In genomic region chr21:43712268-43712942, GRCh38 we compare ENCODE assay signal across 11 cellular contexts. TPM values are rescaled to one million over a fixed set of nuclear protein-coding genes. Genes with fewer than 3 reads are reported as not detected.
DNase-seq lines count a peak whose midpoint lies in the region; ATAC-seq and TF ChIP-seq lines count a peak whose summit lies in the region.
"Had no signal": no experiment of that assay in that cellular context is flagged by ENCODE, and none has a peak within 500 bp of the region (broad histone marks: within the 10 kb centered on the region; RNA-seq: fewer than 3 reads in every experiment).

No MANE protein-coding gene starts in this region.

- H3K4me2 ChIP-seq in mesendoderm (ENCODE audit: low read length) = no peak overlapping the region

- H4K8ac ChIP-seq in mesendoderm (ENCODE audit: low read depth, low read length) = no peak overlapping the region

- H3K4ac ChIP-seq in mesendoderm (ENCODE audit: low read depth, low read length) = no peak overlapping the region

- no peak overlapping the region for H2BK5ac ChIP-seq in mesendoderm (ENCODE audit: low read length)

- no peaks in the 10 kb centered on the region for H3K79me2 ChIP-seq in mesendoderm (ENCODE audit: control insufficient read depth, insufficient read depth, low read length)

- ATAC-seq in HG03460 (IDR thresholded peaks at IDR 0.05; ENCODE audit: unreplicated experiment) = no peak
- ATAC-seq: stimulated activated naive B cell treated with anti-CD40 and anti-IgM and Interleukin-4, amounts not matched to agents 10 μg/mL and 1 μg/mL and 100 μg/mL, for 72 hours had no signal

- H3K4me3 ChIP-seq in ascending aorta (no peak overlapping the region), mesendoderm (ENCODE audit: low read length) (no peak overlapping the region)

- intact Hi-C loops in ascending aorta (cut with DNase I) = no loop called here
- intact Hi-C loops in activated CD4-positive, alpha-beta T cell treated with anti-CD3 and anti-CD28 coated beads, Interleukin-2, amount 10 ng/mL, durations not matched to agents 24 days and 14 days (cut with micrococcal nuclease) = no loop called here

- WGBS in mesendoderm (ENCODE audit: extremely low coverage, insufficient coverage, low lambda C conversion rate) = no CpG with 5 or more reads among the region's 13 CpGs

- peaks cover 41% of the 10 kb centered on the region for H3K27me3 Mint-ChIP-seq in activated CD4-positive, alpha-beta T cell treated with anti-CD3 and anti-CD28 coated beads, Interleukin-2, amount 10 ng/mL, durations not matched to agents 24 days and 14 days

- DNase-seq in A172 (ENCODE audit: low spot score) = peak; percentile 98
- peak; percentile 80 for DNase-seq in HS-27A (ENCODE audit: low read depth)
- no peak for DNase-seq in ascending aorta (ENCODE audit: low spot score in 2 of 2)
- DNase-seq in mesendoderm = peak; percentile 79
- no peak for DNase-seq in GOT3 (lab: John Stamatoyannopoulos, UW)
- DNase-seq in SW 1271 (lab: John Stamatoyannopoulos, UW) = no peak
- no peak for DNase-seq in activated CD4-positive, alpha-beta T cell treated with anti-CD3 and anti-CD28 coated beads, Interleukin-2, amount 10 ng/mL, durations not matched to agents 24 days and 14 days
- DNase-seq: activated naive CD4-positive, alpha-beta T cell treated with anti-CD3 and anti-CD28 coated beads, Interleukin-2, amount 50 U/mL, for 16 hours; DND-41; stimulated activated naive B cell treated with anti-CD40 and anti-IgM and Interleukin-4, amounts not matched to agents 10 μg/mL and 1 μg/mL and 100 μg/mL, for 72 hours had no signal

- H2AK5ac ChIP-seq in mesendoderm (ENCODE audit: low read length) = no peak overlapping the region

- H3K18ac ChIP-seq in mesendoderm (ENCODE audit: low read length) = no peak overlapping the region

- TF ChIP-seq CTCF in ascending aorta (IDR thresholded peaks at IDR 0.05) = no peak

- H3K4me1 ChIP-seq in ascending aorta (peaks cover 3 to 5% of the 10 kb centered on the region in 2 donors), mesendoderm (ENCODE audit: control insufficient read depth, low read depth, low read length) (peaks cover 2% of the 10 kb centered on the region)

- peak overlapping the region; percentile 43 to 63 for H3K27ac ChIP-seq in ascending aorta
- H3K27ac ChIP-seq in mesendoderm (ENCODE audit: low read depth, low read length) = no peak overlapping the region

- H4K5ac ChIP-seq in mesendoderm (ENCODE audit: low read length) = no peak overlapping the region

- H3K4me3 Mint-ChIP-seq in activated CD4-positive, alpha-beta T cell treated with anti-CD3 and anti-CD28 coated beads, Interleukin-2, amount 10 ng/mL, durations not matched to agents 24 days and 14 days = no peak overlapping the region
- H3K4me3 Mint-ChIP-seq: stimulated activated naive B cell treated with anti-CD40 and anti-IgM and Interleukin-4, amounts not matched to agents 10 μg/mL and 1 μg/mL and 100 μg/mL, for 72 hours had no signal

- H3K27ac Mint-ChIP-seq in activated CD4-positive, alpha-beta T cell treated with anti-CD3 and anti-CD28 coated beads, Interleukin-2, amount 10 ng/mL, durations not matched to agents 24 days and 14 days = no peak overlapping the region
- H3K27ac Mint-ChIP-seq: stimulated activated naive B cell treated with anti-CD40 and anti-IgM and Interleukin-4, amounts not matched to agents 10 μg/mL and 1 μg/mL and 100 μg/mL, for 72 hours had no signal

- H3K9me3 ChIP-seq in ascending aorta = no peaks in the 10 kb centered on the region

- H3K79me1 ChIP-seq in mesendoderm (ENCODE audit: low read length) = no peaks in the 10 kb centered on the region

- peaks cover 6% of the 10 kb centered on the region for H3K4me1 Mint-ChIP-seq in activated CD4-positive, alpha-beta T cell treated with anti-CD3 and anti-CD28 coated beads, Interleukin-2, amount 10 ng/mL, durations not matched to agents 24 days and 14 days

- H3K36me3 ChIP-seq in ascending aorta (no peaks in the 10 kb centered on the region), mesendoderm (ENCODE audit: control insufficient read depth, insufficient read depth, low read length) (no peaks in the 10 kb centered on the region)

- H3K36me3 Mint-ChIP-seq in activated CD4-positive, alpha-beta T cell treated with anti-CD3 and anti-CD28 coated beads, Interleukin-2, amount 10 ng/mL, durations not matched to agents 24 days and 14 days (ENCODE audit: low read depth) = no peaks in the 10 kb centered on the region
- H3K36me3 Mint-ChIP-seq: stimulated activated naive B cell treated with anti-CD40 and anti-IgM and Interleukin-4, amounts not matched to agents 10 μg/mL and 1 μg/mL and 100 μg/mL, for 72 hours had no signal

- H3K27me3 ChIP-seq in ascending aorta (no peaks in the 10 kb centered on the region), mesendoderm (ENCODE audit: insufficient read depth, low read length, poor library complexity) (no peaks in the 10 kb centered on the region)

- no peak overlapping the region for H3K9ac ChIP-seq in mesendoderm (ENCODE audit: low read length)

- peak overlapping the region; percentile 34 for H3K56ac ChIP-seq in mesendoderm (ENCODE audit: low read length)

- H3K23ac ChIP-seq in mesendoderm (ENCODE audit: low read length) = peak overlapping the region; percentile 80

- no peak overlapping the region for H2BK120ac ChIP-seq in mesendoderm (ENCODE audit: low read depth, low read length)

- H2BK15ac ChIP-seq in mesendoderm (replicated peaks; ENCODE audit: low read depth) = no peak overlapping the region

- no peaks in the 10 kb centered on the region for H3K9me3 Mint-ChIP-seq in activated CD4-positive, alpha-beta T cell treated with anti-CD3 and anti-CD28 coated beads, Interleukin-2, amount 10 ng/mL, durations not matched to agents 24 days and 14 days

RNA-seq across cellular contexts. Expression of gene PDXK, which starts 6.5 kb away (rescaled TPM):
- total RNA-seq in A172 (2014; rRNA removed; shearing (Covaris generic)) = 313 and 330 TPM in 2 replicates
- 102 TPM for total RNA-seq in ascending aorta
- polyA plus RNA-seq in mesendoderm (2013, experiment 1 of 2) = 29.9 TPM
- polyA plus RNA-seq in mesendoderm (2013, experiment 2 of 2) = 29.8 TPM
- total RNA-seq in activated CD4-positive, alpha-beta T cell treated with anti-CD3 and anti-CD28 coated beads, Interleukin-2, amount 10 ng/mL, durations not matched to agents 24 days and 14 days = 138 and 152 TPM in 2 replicates

RNA-seq across cellular contexts. Expression of gene RRP1B, which starts 53.0 kb away (rescaled TPM):
- total RNA-seq in A172 (2014; rRNA removed; shearing (Covaris generic)) = 61.0 and 70.9 TPM in 2 replicates
- total RNA-seq in ascending aorta = 10.6 TPM
- 67.8 TPM for polyA plus RNA-seq in mesendoderm (2013, experiment 1 of 2)
- polyA plus RNA-seq in mesendoderm (2013, experiment 2 of 2) = 67.4 TPM
- total RNA-seq in activated CD4-positive, alpha-beta T cell treated with anti-CD3 and anti-CD28 coated beads, Interleukin-2, amount 10 ng/mL, durations not matched to agents 24 days and 14 days = 82.8 and 83.6 TPM in 2 replicates

RNA-seq across cellular contexts. Expression of gene HSF2BP, which starts 53.1 kb away (rescaled TPM):
- total RNA-seq in A172 (2014; rRNA removed; shearing (Covaris generic)) = 8.8 and 9.1 TPM in 2 replicates
- total RNA-seq in ascending aorta = 0.75 TPM
- 1.2 TPM for polyA plus RNA-seq in mesendoderm (2013, experiment 1 of 2)
- polyA plus RNA-seq in mesendoderm (2013, experiment 2 of 2) = 1.1 TPM
- total RNA-seq in activated CD4-positive, alpha-beta T cell treated with anti-CD3 and anti-CD28 coated beads, Interleukin-2, amount 10 ng/mL, durations not matched to agents 24 days and 14 days = 1.3 TPM in 2 replicates

Comparison
In these comparisons a context has a peak if more than half of its experiments do, and no peak if none do; other contexts are left out.
1. DNase-seq: peak in A172 (single experiment), HS-27A (single experiment) and mesendoderm (single experiment); none in ascending aorta (0 of 2), GOT3 (single experiment), SW 1271 (0 of 2) and activated CD4-positive, alpha-beta T cell treated with anti-CD3 and anti-CD28 coated beads, Interleukin-2, amount 10 ng/mL, durations not matched to agents 24 days and 14 days (single experiment).